In genomic region chrX:153926863-153927685, GRCh38 we compare ENCODE assay signal across 8 cellular contexts. TPM values are rescaled to one million over a fixed set of nuclear protein-coding genes. Genes with fewer than 3 reads are reported as not detected.
DNase-seq lines count a peak whose midpoint lies in the region; ATAC-seq, FAIRE-seq and TF ChIP-seq lines count a peak whose summit lies in the region.

No MANE protein-coding gene starts in this region.

- H4K91ac ChIP-seq in trophoblast cell (ENCODE audit: low read depth, low read length): peak overlapping the region; percentile 95

- TF ChIP-seq CTCF in foreskin fibroblast (IDR thresholded peaks at IDR 0.05; ENCODE audit: low read depth, low read length): no peak

- H2BK5ac ChIP-seq in trophoblast cell (ENCODE audit: low read depth, low read length, poor library complexity): peak overlapping the region; percentile 34

- peak overlapping the region; percentile 63 for H3K4ac ChIP-seq in trophoblast cell (ENCODE audit: low read depth, low read length)

- peak overlapping the region; percentile 73 for H3K27ac Mint-ChIP-seq in activated T-cell treated with anti-CD3 and anti-CD28 coated beads, Interleukin-2, amount 50 U/mL, for 72 hours

- peak overlapping the region; percentile 99 for H2AK5ac ChIP-seq in trophoblast cell (ENCODE audit: low read length)

- no peak overlapping the region for H2BK12ac ChIP-seq in trophoblast cell (ENCODE audit: low read length)

- peaks cover 12 to 22% of the 10 kb centered on the region in 2 experiments for H3K4me1 ChIP-seq in trophoblast cell (ENCODE audit: control insufficient read depth in 1 of 2, insufficient read depth in 2 of 2, low read length in 2 of 2)

- peaks cover 4 to 5% of the 10 kb centered on the region in 2 donors for H3K36me3 Mint-ChIP-seq in activated T-cell treated with anti-CD3 and anti-CD28 coated beads, Interleukin-2, amount 50 U/mL, for 72 hours (ENCODE audit: insufficient read depth in 2 of 2)

- H3K27me3 Mint-ChIP-seq in activated T-cell treated with anti-CD3 and anti-CD28 coated beads, Interleukin-2, amount 50 U/mL, for 72 hours (ENCODE audit: low read depth): no peaks in the 10 kb centered on the region

- ATAC-seq in GM18909 (IDR thresholded peaks at IDR 0.05; ENCODE audit: poor library complexity, unreplicated experiment) (peak; percentile 66), HG03460 (IDR thresholded peaks at IDR 0.05; ENCODE audit: unreplicated experiment) (peak; percentile 43)
- peak; percentile 46 to 52 for ATAC-seq in activated T-cell treated with anti-CD3 and anti-CD28 coated beads, Interleukin-2, amount 50 U/mL, for 72 hours (replicated peaks in 1 of 2)

- peak overlapping the region; percentile 97 for H4K12ac ChIP-seq in trophoblast cell (ENCODE audit: low read depth, low read length)

- peak overlapping the region; percentile 96 for H4K8ac ChIP-seq in trophoblast cell (ENCODE audit: low read depth, low read length)

- no peaks in the 10 kb centered on the region for H3K27me3 ChIP-seq in trophoblast cell (ENCODE audit: insufficient read depth, low read length)

- peak overlapping the region; percentile 75 for H3K14ac ChIP-seq in trophoblast cell (ENCODE audit: low read length)

- H3K18ac ChIP-seq in trophoblast cell (ENCODE audit: low read length): peak overlapping the region; percentile 42

- H3K79me1 ChIP-seq in trophoblast cell (ENCODE audit: low read length): peaks cover 7% of the 10 kb centered on the region

- H3K36me3 ChIP-seq in trophoblast cell (ENCODE audit: control insufficient read depth in 1 of 2, insufficient read depth in 2 of 2, low read length in 2 of 2): peaks cover 28 to 29% of the 10 kb centered on the region in 2 experiments

- H3K4me1 Mint-ChIP-seq in activated T-cell treated with anti-CD3 and anti-CD28 coated beads, Interleukin-2, amount 50 U/mL, for 72 hours (ENCODE audit: low read depth): peaks cover 67% of the 10 kb centered on the region

- no peaks in the 10 kb centered on the region for H3K9me3 Mint-ChIP-seq in activated T-cell treated with anti-CD3 and anti-CD28 coated beads, Interleukin-2, amount 50 U/mL, for 72 hours

- no peak overlapping the region for H3K23ac ChIP-seq in trophoblast cell (ENCODE audit: low read length)

- H3K4me3 ChIP-seq in foreskin fibroblast (ENCODE audit: low read depth in 1 of 2, low read length in 2 of 2): peak overlapping the region; percentile 56 to 63
- H3K4me3 ChIP-seq in trophoblast cell (ENCODE audit: low read depth, low read length): peak overlapping the region; percentile 76

- H3K4me3 Mint-ChIP-seq in activated T-cell treated with anti-CD3 and anti-CD28 coated beads, Interleukin-2, amount 50 U/mL, for 72 hours: peak overlapping the region; percentile 89 to 97

- H3K9me3 ChIP-seq in trophoblast cell (ENCODE audit: insufficient read depth, low read depth, low read length): peaks cover 1% of the 10 kb centered on the region

- peak overlapping the region; percentile 59 for H2AFZ ChIP-seq in trophoblast cell (ENCODE audit: insufficient read depth, low read length, poor library complexity)

- H3K27ac ChIP-seq in trophoblast cell (ENCODE audit: low read depth, low read length): peak overlapping the region; percentile 94

- H2BK120ac ChIP-seq in trophoblast cell (ENCODE audit: insufficient read depth, low read length, poor library complexity): peak overlapping the region; percentile 65

- no CpG with 5 or more reads among the region's 32 CpGs for WGBS in trophoblast cell (ENCODE audit: extremely low coverage, insufficient coverage, insufficient read length)

- no peak for FAIRE-seq in urothelium cell line (lab: Jason Lieb, UNC)

- DNase-seq in A172 (ENCODE audit: low spot score): peak; percentile 69
- DNase-seq in OCI-M1 (lab: John Stamatoyannopoulos, UW): peak; percentile 94
- DNase-seq in activated T-cell treated with anti-CD3 and anti-CD28 coated beads, Interleukin-2, amount 50 U/mL, for 72 hours: peak; percentile 74 to 85
- peak in 1 of 2 donors; percentile 50 for DNase-seq in foreskin fibroblast
- peak in 1 of 2 donors; percentile 31 for DNase-seq in trophoblast cell
- peak; percentile 36 for DNase-seq in urothelium cell line (ENCODE audit: low spot score)

- H3K79me2 ChIP-seq in trophoblast cell (ENCODE audit: control insufficient read depth, insufficient read depth, low read length, poor library complexity): peaks cover 7% of the 10 kb centered on the region

- peak overlapping the region; percentile 92 for H3K9ac ChIP-seq in trophoblast cell (ENCODE audit: low read length)

- peak overlapping the region; percentile 90 for H3K4me2 ChIP-seq in trophoblast cell (ENCODE audit: low read length)

RNA-seq across cellular contexts. Expression of gene ARHGAP4, which starts 1.0 kb away (rescaled TPM):
- 1.3 and 5.3 TPM in 2 replicates for total RNA-seq in A172 (2014; rRNA removed; shearing (Covaris generic))
- 100 to 1,000 TPM; 147 to 158 TPM for total RNA-seq in activated T-cell treated with anti-CD3 and anti-CD28 coated beads, Interleukin-2, amount 50 U/mL, for 72 hours
- 1.5 and 1.9 TPM in 2 replicates for polyA plus RNA-seq in trophoblast cell (2013)

RNA-seq across cellular contexts. Expression of gene NAA10, which starts 7.8 kb away (rescaled TPM):
- total RNA-seq in A172 (2014; rRNA removed; shearing (Covaris generic)): 210 and 249 TPM in 2 replicates
- 10 to 100 TPM; 76.7 to 94.1 TPM for total RNA-seq in activated T-cell treated with anti-CD3 and anti-CD28 coated beads, Interleukin-2, amount 50 U/mL, for 72 hours
- polyA plus RNA-seq in trophoblast cell (2013): 92.2 and 95.5 TPM in 2 replicates

RNA-seq across cellular contexts. Expression of gene RENBP, which starts 17.4 kb away (rescaled TPM):
- 0.62 TPM in 2 replicates for total RNA-seq in A172 (2014; rRNA removed; shearing (Covaris generic))
- total RNA-seq in activated T-cell treated with anti-CD3 and anti-CD28 coated beads, Interleukin-2, amount 50 U/mL, for 72 hours: 10 to 100 TPM; 11.6 to 13.9 TPM
- polyA plus RNA-seq in trophoblast cell (2013): 0.82 and 0.94 TPM in 2 replicates

RNA-seq across cellular contexts. Expression of gene AVPR2, which starts 22.6 kb away (rescaled TPM):
- 2.0 and 2.6 TPM in 2 replicates for total RNA-seq in A172 (2014; rRNA removed; shearing (Covaris generic))
- not detected for total RNA-seq in activated T-cell treated with anti-CD3 and anti-CD28 coated beads, Interleukin-2, amount 50 U/mL, for 72 hours
- polyA plus RNA-seq in trophoblast cell (2013): not detected in 2 replicates

RNA-seq across cellular contexts. Expression of gene L1CAM, which starts 41.1 kb away (rescaled TPM):
- 77.7 and 94.0 TPM in 2 replicates for total RNA-seq in A172 (2014; rRNA removed; shearing (Covaris generic))
- 1 to 10 TPM; 1.8 to 2.1 TPM for total RNA-seq in activated T-cell treated with anti-CD3 and anti-CD28 coated beads, Interleukin-2, amount 50 U/mL, for 72 hours
- polyA plus RNA-seq in trophoblast cell (2013): 17.7 and 21.8 TPM in 2 replicates

Comparison
In these comparisons a context has a peak if more than half of its experiments do, and no peak if none do; other contexts are left out.
1. RNA of gene ARHGAP4, which starts 1.0 kb away (total RNA-seq): 147 to 158 TPM in activated T-cell treated with anti-CD3 and anti-CD28 coated beads, Interleukin-2, amount 50 U/mL, for 72 hours; 1.3 to 5.3 TPM in A172; every median in the first group is over 10 times any median in the second.
2. Peak in every context shown above with its lines, with median percentiles within 50 percentile points of each other: ATAC-seq.